8 cellular contexts compared by ENCODE assay signal in the genomic region with DNA sequence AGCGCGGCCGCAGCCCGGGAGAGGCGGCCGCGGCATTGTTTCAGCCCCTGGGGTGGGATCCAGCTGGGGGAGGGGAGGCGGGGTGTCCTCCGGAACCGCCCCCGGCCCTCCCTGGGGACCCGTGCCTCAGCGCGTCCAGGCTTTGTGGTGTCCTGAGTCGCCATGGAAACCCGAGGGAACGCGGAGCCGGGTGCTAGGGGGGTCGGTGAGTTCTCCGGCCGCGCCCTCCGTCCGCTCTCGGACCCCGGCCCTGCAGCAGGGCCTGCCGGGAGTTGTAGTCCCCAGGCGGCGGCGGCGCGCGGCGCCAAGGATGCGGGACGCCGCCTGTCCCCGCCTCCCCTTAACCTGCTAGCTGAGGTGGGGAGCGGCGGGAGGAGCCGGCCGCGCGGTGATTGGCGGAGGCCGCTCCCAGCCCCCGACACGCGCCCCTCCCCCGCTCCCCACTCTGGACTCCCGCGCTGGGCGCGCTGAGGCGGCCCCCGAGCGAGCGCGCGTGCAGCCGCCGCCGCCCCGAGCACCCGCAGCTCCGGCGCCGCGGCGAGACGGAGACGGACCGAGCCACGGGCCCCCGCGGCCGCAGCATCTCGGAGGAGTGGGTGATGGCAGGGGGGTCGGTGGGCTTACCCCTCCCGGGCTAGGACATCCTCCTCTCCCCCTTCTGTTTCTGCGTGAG. TPM values are rescaled to one million over a fixed set of nuclear protein-coding genes. Genes with fewer than 3 reads are reported as not detected.
DNase-seq lines count a peak whose midpoint lies in the region; ATAC-seq and TF ChIP-seq lines count a peak whose summit lies in the region.

A gene with protein sequence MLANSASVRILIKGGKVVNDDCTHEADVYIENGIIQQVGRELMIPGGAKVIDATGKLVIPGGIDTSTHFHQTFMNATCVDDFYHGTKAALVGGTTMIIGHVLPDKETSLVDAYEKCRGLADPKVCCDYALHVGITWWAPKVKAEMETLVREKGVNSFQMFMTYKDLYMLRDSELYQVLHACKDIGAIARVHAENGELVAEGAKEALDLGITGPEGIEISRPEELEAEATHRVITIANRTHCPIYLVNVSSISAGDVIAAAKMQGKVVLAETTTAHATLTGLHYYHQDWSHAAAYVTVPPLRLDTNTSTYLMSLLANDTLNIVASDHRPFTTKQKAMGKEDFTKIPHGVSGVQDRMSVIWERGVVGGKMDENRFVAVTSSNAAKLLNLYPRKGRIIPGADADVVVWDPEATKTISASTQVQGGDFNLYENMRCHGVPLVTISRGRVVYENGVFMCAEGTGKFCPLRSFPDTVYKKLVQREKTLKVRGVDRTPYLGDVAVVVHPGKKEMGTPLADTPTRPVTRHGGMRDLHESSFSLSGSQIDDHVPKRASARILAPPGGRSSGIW (plus strand): TSS at position 470 of the 673 bp plus-strand sequence. CDS start 50,368 bp downstream, outside the sequence.

- H3K9me3 ChIP-seq in MG63, result no peaks in the 10 kb centered on the region
- H3K9me3 ChIP-seq in esophagus squamous epithelium, result no peaks in the 10 kb centered on the region

- ATAC-seq in T-cell (replicated peaks in 1 of 4) (peak in 3 of 4 experiments; percentile 17 to 39 (median 28)), HG02763 (IDR thresholded peaks at IDR 0.05; ENCODE audit: unreplicated experiment) (no peak), HG03520 (IDR thresholded peaks at IDR 0.05; ENCODE audit: unreplicated experiment) (no peak)

- CTCF ChIA-PET in T-cell (lab: Charles Lee), result no interaction called here

- H3K36me3 ChIP-seq in MG63, result no peaks in the 10 kb centered on the region
- H3K36me3 ChIP-seq in esophagus squamous epithelium, result no peaks in the 10 kb centered on the region

- no peak within 1 kb of the TSS for H3K27ac ChIP-seq in esophagus squamous epithelium

- no peaks in the 10 kb centered on the region for H3K36me3 Mint-ChIP-seq in T-cell
- no peaks in the 10 kb centered on the region for H3K36me3 Mint-ChIP-seq in progenitor cell of endocrine pancreas (ENCODE audit: insufficient read depth)

- intact Hi-C loops in esophagus squamous epithelium (cut with DNase I), result loop anchor here (5.0 kb wide), 1 partner anchor 95 kb away; no protein-coding TSS in a partner anchor

- peaks cover 25 to 43% (median 27%) of the 10 kb centered on the region in 3 donors for H3K4me1 ChIP-seq in esophagus squamous epithelium

- peak within 1 kb of the TSS; percentile 49 to 81 (median 63) for H3K4me3 Mint-ChIP-seq in T-cell
- H3K4me3 Mint-ChIP-seq in progenitor cell of endocrine pancreas (ENCODE audit: low read depth), result peak within 1 kb of the TSS; percentile 81

- WGBS in esophagus squamous epithelium, 2 donors, result no CpG with 5 or more reads among the region's 82 CpGs

- POLR2A ChIA-PET in T-cell (lab: Charles Lee), result no interaction called here

- H3K9me3 Mint-ChIP-seq in T-cell, result no peaks in the 10 kb centered on the region
- no peaks in the 10 kb centered on the region for H3K9me3 Mint-ChIP-seq in progenitor cell of endocrine pancreas (ENCODE audit: low read depth)

- H3K4me1 Mint-ChIP-seq in T-cell (peaks cover 12 to 19% (median 17%) of the 10 kb centered on the region in 3 donors), progenitor cell of endocrine pancreas (ENCODE audit: low read depth) (peaks cover 13% of the 10 kb centered on the region)

- H3K27ac Mint-ChIP-seq in T-cell (no peak within 1 kb of the TSS), progenitor cell of endocrine pancreas (peak within 1 kb of the TSS; percentile 24)

- TF ChIP-seq POLR2A in esophagus squamous epithelium (IDR thresholded peaks at IDR 0.05), result no peak

- DNase-seq in COLO668 (lab: John Stamatoyannopoulos, UW; ENCODE audit: unreplicated experiment), result peak; percentile 54
- DNase-seq in MG63, result no peak
- peak in 5 of 34 experiments; percentile 4 to 15 (median 8) for DNase-seq in T-cell
- DNase-seq in esophagus squamous epithelium (lab: John Stamatoyannopoulos, UW), result no peak
- DNase-seq in progenitor cell of endocrine pancreas (ENCODE audit: low spot score, unreplicated experiment), result peak; percentile 79
- DNase-seq in AML-193 (lab: John Stamatoyannopoulos, UW), result no peak

- H3K27me3 Mint-ChIP-seq in T-cell (peaks cover 46 to 72% of the 10 kb centered on the region in 2 donors), progenitor cell of endocrine pancreas (peaks cover 55% of the 10 kb centered on the region)

- TF ChIP-seq CTCF in esophagus squamous epithelium (IDR thresholded peaks at IDR 0.05), result no peak
- TF ChIP-seq CTCF in progenitor cell of endocrine pancreas (IDR thresholded peaks at IDR 0.05; ENCODE audit: unreplicated experiment), result no peak

- H3K4me3 ChIP-seq in MG63, result peak within 1 kb of the TSS; percentile 13; the same call in 1 of the 2 replicates
- H3K4me3 ChIP-seq in esophagus squamous epithelium, result peak within 1 kb of the TSS; percentile 8 to 64 (median 29)

- peaks cover 61% of the 10 kb centered on the region for H3K27me3 ChIP-seq in MG63
- peaks cover 38 to 100% (median 41%) of the 10 kb centered on the region in 4 donors for H3K27me3 ChIP-seq in esophagus squamous epithelium

RNA-seq across cellular contexts. Expression of the gene that starts here (rescaled TPM):
- not detected in 2 replicates for total RNA-seq in MG63 (2014; rRNA removed; shearing (Covaris generic); ENCODE audit: low replicate concordance)
- total RNA-seq in T-cell (not detected), esophagus squamous epithelium (not detected), progenitor cell of endocrine pancreas (70.3 and 75.0 TPM in 2 replicates)

Comparison
In these comparisons a context has a peak if more than half of its experiments do, and no peak if none do; other contexts are left out.
1. RNA of the gene that starts here (total RNA-seq): 70.3 to 75.0 TPM in progenitor cell of endocrine pancreas; not detected in MG63, not detected in T-cell and not detected in esophagus squamous epithelium; every median in the first group is over 10 times any median in the second.
2. Peak in ATAC-seq in T-cell; RNA of the gene not detected or under 1 TPM.
3. DNase-seq: peak in COLO668 (single experiment) and progenitor cell of endocrine pancreas (single experiment); none in MG63 (single experiment), esophagus squamous epithelium (single experiment) and AML-193 (0 of 2).